In genomic region chr10:68218786-68219185, GRCh38 we compare ENCODE assay signal across 18 cellular contexts. TPM values are rescaled to one million over a fixed set of nuclear protein-coding genes. Genes with fewer than 3 reads are reported as not detected.
DNase-seq lines count a peak whose midpoint lies in the region; ATAC-seq and TF ChIP-seq lines count a peak whose summit lies in the region.
"Had no signal": no experiment of that assay in that cellular context is flagged by ENCODE, and none has a peak within 500 bp of the region (broad histone marks: within the 10 kb centered on the region; RNA-seq: fewer than 3 reads in every experiment).

No MANE protein-coding gene starts in this region.

- H3K4me1 ChIP-seq in PC-3 (ENCODE audit: insufficient read depth, low read length) (peaks cover 24% of the 10 kb centered on the region), mucosa of descending colon (ENCODE audit: low read depth) (no peaks in the 10 kb centered on the region), esophagus muscularis mucosa (no peaks in the 10 kb centered on the region), psoas muscle (no peaks in the 10 kb centered on the region)

- ATAC-seq in PC-3 = peak; percentile 60
- peak; percentile 92 for ATAC-seq in mucosa of descending colon
- ATAC-seq in psoas muscle = no peak
- ATAC-seq: GM12878 had no signal

- H3K4me3 ChIP-seq in PC-3 (ENCODE audit: low read length) (no peak overlapping the region), mucosa of descending colon (no peak overlapping the region), esophagus muscularis mucosa (no peak overlapping the region), psoas muscle (no peak overlapping the region)
- H3K4me3 ChIP-seq: BLaER1 treated with 17β-estradiol and CSF1 and Interleukin-3, amounts not matched to agents 10 nM and 100 nM; GM12878 had no signal

- H2AFZ ChIP-seq in PC-3 (ENCODE audit: low read length) = no peak overlapping the region

- no peak for TF ChIP-seq POLR2A in esophagus muscularis mucosa (IDR thresholded peaks at IDR 0.05; ENCODE audit: low read depth)

- TF ChIP-seq CTCF in PC-3 (conservative IDR thresholded peaks at IDR 0.05; ENCODE audit: low read depth, low read length) = no peak
- no peak for TF ChIP-seq CTCF in mucosa of descending colon (IDR thresholded peaks at IDR 0.05)
- no peak for TF ChIP-seq CTCF in esophagus muscularis mucosa (IDR thresholded peaks at IDR 0.05)
- TF ChIP-seq CTCF in psoas muscle (IDR thresholded peaks at IDR 0.05) = no peak

- POLR2A ChIA-PET in PC-3 (lab: Charles Lee; ENCODE audit: unreplicated experiment) = no interaction called here

- H3K27ac ChIP-seq in PC-3 (ENCODE audit: low read length) (no peak overlapping the region), esophagus muscularis mucosa (replicated peaks in 1 of 4) (no peak overlapping the region), psoas muscle (no peak overlapping the region)
- H3K27ac ChIP-seq: BLaER1 treated with 17β-estradiol and CSF1 and Interleukin-3, amounts not matched to agents 10 nM and 100 nM had no signal

- no peaks in the 10 kb centered on the region for H3K9me2 ChIP-seq in PC-3 (replicated peaks; ENCODE audit: low read length)

- H3K36me3 ChIP-seq in PC-3 (ENCODE audit: low read depth, low read length) (no peaks in the 10 kb centered on the region), mucosa of descending colon (ENCODE audit: low read depth) (no peaks in the 10 kb centered on the region), esophagus muscularis mucosa (peaks cover 0 to 17% (median 0%) of the 10 kb centered on the region in 4 donors), psoas muscle (ENCODE audit: insufficient read depth in 1 of 2, low read depth in 1 of 2) (peaks cover 0 to 60% of the 10 kb centered on the region in 2 donors)
- H3K36me3 ChIP-seq: BLaER1 treated with 17β-estradiol and CSF1 and Interleukin-3, amounts not matched to agents 10 nM and 100 nM had no signal

- no peaks in the 10 kb centered on the region for H3K79me2 ChIP-seq in PC-3 (ENCODE audit: low read length)

- H3K9ac ChIP-seq in PC-3 (ENCODE audit: low read length) = no peak overlapping the region
- H3K9ac ChIP-seq: BLaER1 treated with 17β-estradiol and CSF1 and Interleukin-3, amounts not matched to agents 10 nM and 100 nM had no signal

- H4K20me1 ChIP-seq in PC-3 (ENCODE audit: low read length) = no peaks in the 10 kb centered on the region
- H4K20me1 ChIP-seq: BLaER1 treated with 17β-estradiol and CSF1 and Interleukin-3, amounts not matched to agents 10 nM and 100 nM had no signal

- no peak overlapping the region for H3K4me2 ChIP-seq in PC-3 (ENCODE audit: low read length)

- no peak for TF ChIP-seq EP300 in esophagus muscularis mucosa (IDR thresholded peaks at IDR 0.05)

- CTCF ChIA-PET in PC-3 (lab: Charles Lee) = interaction anchor here (1.0 kb wide), 1 partner anchor 83 kb away, joined by 3 read pairs; no protein-coding TSS in a partner anchor

- intact Hi-C loops in PC-3 (cut with micrococcal nuclease) (no loop called here), mucosa of descending colon (cut with DNase I, micrococcal nuclease) (loop anchor here in 1 of 2 donors (10.0 kb wide), 1 partner anchor 86 kb away; no protein-coding TSS in a partner anchor), esophagus muscularis mucosa (cut with DNase I) (no loop called here), psoas muscle (cut with DNase I) (no loop called here)

- BruUV-seq in PC-3 (replicated peaks; lab: Mats Ljungman, UMichigan) = no TSS peak

- no peaks in the 10 kb centered on the region for H3K27me3 ChIP-seq in PC-3 (ENCODE audit: low read length)
- H3K27me3 ChIP-seq in esophagus muscularis mucosa = no peaks in the 10 kb centered on the region
- H3K27me3 ChIP-seq in psoas muscle (ENCODE audit: insufficient read depth in 3 of 3, low read length in 2 of 3) = no peaks in the 10 kb centered on the region
- H3K27me3 ChIP-seq: BLaER1 treated with 17β-estradiol and CSF1 and Interleukin-3, amounts not matched to agents 10 nM and 100 nM had no signal

- H3K9me3 ChIP-seq in PC-3 (ENCODE audit: low read length) = no peaks in the 10 kb centered on the region
- no peaks in the 10 kb centered on the region for H3K9me3 ChIP-seq in mucosa of descending colon
- no peaks in the 10 kb centered on the region for H3K9me3 ChIP-seq in esophagus muscularis mucosa
- H3K9me3 ChIP-seq in psoas muscle = no peaks in the 10 kb centered on the region
- H3K9me3 ChIP-seq: BLaER1 treated with 17β-estradiol and CSF1 and Interleukin-3, amounts not matched to agents 10 nM and 100 nM had no signal

- 82% methylated on average over 4 of the region's 4 CpGs for WGBS in esophagus muscularis mucosa
- 83 to 88% (median 87%) methylated on average over 4 of the region's 4 CpGs for WGBS in psoas muscle, 3 donors

- DNase-seq in NOMO-1 treated with DMSO at 0.1 percent for 48 hours (lab: John Stamatoyannopoulos, UW; ENCODE audit: unreplicated experiment) = peak; percentile 11
- no peak for DNase-seq in NOMO-1 (lab: John Stamatoyannopoulos, UW; ENCODE audit: unreplicated experiment in 2 of 2)
- no peak for DNase-seq in PC-3
- DNase-seq in mucosa of descending colon = peak in 1 of 3 donors; percentile 16
- DNase-seq in NCI-H2107 (lab: John Stamatoyannopoulos, UW) = no peak
- no peak for DNase-seq in esophagus muscularis mucosa (ENCODE audit: extremely low spot score)
- no peak for DNase-seq in psoas muscle
- DNase-seq: ACHN; Calu3; CD4-positive, alpha-beta T cell; DMS 273 treated with DMSO at 0.1 percent for 48 hours; GOT3; H9 had no signal

- H3F3A ChIP-seq in PC-3 (ENCODE audit: low read length, unreplicated experiment) = no peaks in the 10 kb centered on the region

RNA-seq across cellular contexts. Expression of gene ATOH7, which starts 13.1 kb away (rescaled TPM):
- total RNA-seq in PC-3 (2014; rRNA removed) (1.1 TPM in 1 of 2 replicates, not detected in the other), mucosa of descending colon (under 1 TPM in 2 of 3 donors, not detected in 1; 0.19 to 0.53 TPM), esophagus muscularis mucosa (not detected), psoas muscle (not detected)
- under 1 TPM in 1 of 3 donors, not detected in 2; 0.17 TPM for polyA plus RNA-seq in psoas muscle
- total RNA-seq: A172; Calu3; CD4-positive, alpha-beta T cell; Daoy; GM12878; HT1080 had no signal
- polyA plus RNA-seq: GM12878 had no signal

Comparison
In these comparisons a context has a peak if more than half of its experiments do, and no peak if none do; other contexts are left out.
1. ATAC-seq: peak in PC-3 (single experiment) and mucosa of descending colon (single experiment); none in psoas muscle (0 of 4).